Comparison of ENCODE assay signal across 8 cellular contexts in genomic region chr3:195154793-195155535, GRCh38.
DNase-seq lines count a peak whose midpoint lies in the region; ATAC-seq and TF ChIP-seq lines count a peak whose summit lies in the region.

No MANE protein-coding gene starts in this region.

- H3K9me3 Mint-ChIP-seq in CD4-positive, CD25-positive, alpha-beta regulatory T cell: peaks cover 0 to 2% (median 0%) of the 10 kb centered on the region in 7 donors
- no peaks in the 10 kb centered on the region for H3K9me3 Mint-ChIP-seq in mesothelial cell of epicardium

- peak; percentile 15 to 16 for ATAC-seq in CD4-positive, CD25-positive, alpha-beta regulatory T cell (ENCODE audit: low read depth in 2 of 2)
- ATAC-seq in HG03097 (IDR thresholded peaks at IDR 0.05; ENCODE audit: low FRiP score, unreplicated experiment) (peak; percentile 33), RWPE2 (ENCODE audit: low read depth) (peak; percentile 84)

- DNase-seq in CD4-positive, CD25-positive, alpha-beta regulatory T cell: no peak
- DNase-seq in RWPE2 (ENCODE audit: low spot score) (peak; percentile 81), epithelial cell of proximal tubule (ENCODE audit: low read depth) (peak; percentile 30), mesothelial cell of epicardium (ENCODE audit: low spot score in 2 of 2, unreplicated experiment in 2 of 2) (peak; percentile 51 to 76), tibial artery (peak; percentile 73 to 83), SW480 (ENCODE audit: low spot score) (no peak)
- no peak for DNase-seq in stimulated activated CD4-positive, alpha-beta T cell treated with anti-CD3 and anti-CD28 coated beads, Interleukin-1b, Interleukin-23, amount 100 ng/mL, for 48 hours

- H3K27ac Mint-ChIP-seq in CD4-positive, CD25-positive, alpha-beta regulatory T cell: peak overlapping the region; percentile 72 to 91 (median 85)
- peak overlapping the region; percentile 94 for H3K27ac Mint-ChIP-seq in mesothelial cell of epicardium

- TF ChIP-seq CTCF in RWPE2 (IDR thresholded peaks at IDR 0.05; ENCODE audit: poor library complexity, severe bottlenecking) (no peak), epithelial cell of proximal tubule (conservative IDR thresholded peaks at IDR 0.05; ENCODE audit: low read depth, low read length) (no peak), mesothelial cell of epicardium (IDR thresholded peaks at IDR 0.05; ENCODE audit: unreplicated experiment) (no peak), tibial artery (IDR thresholded peaks at IDR 0.05) (no peak)

- peaks cover 24% of the 10 kb centered on the region for H3K4me1 ChIP-seq in CD4-positive, CD25-positive, alpha-beta regulatory T cell (ENCODE audit: control insufficient read depth, insufficient read depth, low read length, poor library complexity, severe bottlenecking)
- H3K4me1 ChIP-seq in RWPE2 (ENCODE audit: insufficient read depth, poor library complexity, severe bottlenecking): peaks cover 34% of the 10 kb centered on the region
- H3K4me1 ChIP-seq in tibial artery: peaks cover 0 to 31% (median 12%) of the 10 kb centered on the region in 4 donors

- no peak overlapping the region for H3K27ac ChIP-seq in CD4-positive, CD25-positive, alpha-beta regulatory T cell (ENCODE audit: insufficient read depth, low read length, poor library complexity, severe bottlenecking)
- H3K27ac ChIP-seq in RWPE2 (ENCODE audit: poor library complexity, severe bottlenecking) (peak overlapping the region; percentile 62), tibial artery (peak overlapping the region in 1 of 2 donors; percentile 45)

- peak overlapping the region; percentile 34 to 71 (median 57) for H3K4me3 Mint-ChIP-seq in CD4-positive, CD25-positive, alpha-beta regulatory T cell
- peak overlapping the region; percentile 10 for H3K4me3 Mint-ChIP-seq in mesothelial cell of epicardium

- no peaks in the 10 kb centered on the region for H3K27me3 ChIP-seq in CD4-positive, CD25-positive, alpha-beta regulatory T cell (ENCODE audit: control insufficient read depth, insufficient read depth, low read length)
- H3K27me3 ChIP-seq in RWPE2 (ENCODE audit: insufficient read depth, poor library complexity, severe bottlenecking) (no peaks in the 10 kb centered on the region), tibial artery (no peaks in the 10 kb centered on the region)

- H3K4me3 ChIP-seq in CD4-positive, CD25-positive, alpha-beta regulatory T cell (ENCODE audit: low read depth, low read length): no peak overlapping the region
- no peak overlapping the region for H3K4me3 ChIP-seq in RWPE2 (ENCODE audit: severe bottlenecking)
- no peak overlapping the region for H3K4me3 ChIP-seq in epithelial cell of proximal tubule (ENCODE audit: low read depth, low read length)
- H3K4me3 ChIP-seq in tibial artery: no peak overlapping the region

- H3K36me3 ChIP-seq in CD4-positive, CD25-positive, alpha-beta regulatory T cell (ENCODE audit: control insufficient read depth, insufficient read depth, low read length): no peaks in the 10 kb centered on the region
- H3K36me3 ChIP-seq in RWPE2 (ENCODE audit: low read depth) (no peaks in the 10 kb centered on the region), tibial artery (no peaks in the 10 kb centered on the region)

- H3K27me3 Mint-ChIP-seq in CD4-positive, CD25-positive, alpha-beta regulatory T cell: no peaks in the 10 kb centered on the region
- H3K27me3 Mint-ChIP-seq in mesothelial cell of epicardium (ENCODE audit: low read depth): no peaks in the 10 kb centered on the region

- peaks cover 0 to 78% (median 42%) of the 10 kb centered on the region in 4 donors for H3K4me1 Mint-ChIP-seq in CD4-positive, CD25-positive, alpha-beta regulatory T cell
- H3K4me1 Mint-ChIP-seq in mesothelial cell of epicardium: peaks cover 62% of the 10 kb centered on the region

- peaks cover 4% of the 10 kb centered on the region for H3K36me3 Mint-ChIP-seq in CD4-positive, CD25-positive, alpha-beta regulatory T cell
- no peaks in the 10 kb centered on the region for H3K36me3 Mint-ChIP-seq in mesothelial cell of epicardium

- no peaks in the 10 kb centered on the region for H3K9me3 ChIP-seq in CD4-positive, CD25-positive, alpha-beta regulatory T cell (ENCODE audit: control insufficient read depth in 2 of 2, low read length in 2 of 2)
- H3K9me3 ChIP-seq in RWPE2 (ENCODE audit: severe bottlenecking): no peaks in the 10 kb centered on the region
- no peaks in the 10 kb centered on the region for H3K9me3 ChIP-seq in tibial artery

- intact Hi-C loops in tibial artery (cut with DNase I; ENCODE audit: low total_unique reads): loop anchor here (10.0 kb wide), 1 partner anchor 70 kb away; no protein-coding TSS in a partner anchor

Comparison
In these comparisons a context has a peak if more than half of its experiments do, and no peak if none do; other contexts are left out.
1. ATAC-seq: peak in every context shown above with its lines; median percentile 84 in RWPE2; 33 in HG03097; 16 in CD4-positive, CD25-positive, alpha-beta regulatory T cell.
2. DNase-seq: peak in RWPE2 (single experiment), epithelial cell of proximal tubule (single experiment), mesothelial cell of epicardium (2 of 2) and tibial artery (2 of 2); none in CD4-positive, CD25-positive, alpha-beta regulatory T cell (0 of 3), stimulated activated CD4-positive, alpha-beta T cell treated with anti-CD3 and anti-CD28 coated beads, Interleukin-1b, Interleukin-23, amount 100 ng/mL, for 48 hours (single experiment) and SW480 (single experiment).